In the genomic region with DNA sequence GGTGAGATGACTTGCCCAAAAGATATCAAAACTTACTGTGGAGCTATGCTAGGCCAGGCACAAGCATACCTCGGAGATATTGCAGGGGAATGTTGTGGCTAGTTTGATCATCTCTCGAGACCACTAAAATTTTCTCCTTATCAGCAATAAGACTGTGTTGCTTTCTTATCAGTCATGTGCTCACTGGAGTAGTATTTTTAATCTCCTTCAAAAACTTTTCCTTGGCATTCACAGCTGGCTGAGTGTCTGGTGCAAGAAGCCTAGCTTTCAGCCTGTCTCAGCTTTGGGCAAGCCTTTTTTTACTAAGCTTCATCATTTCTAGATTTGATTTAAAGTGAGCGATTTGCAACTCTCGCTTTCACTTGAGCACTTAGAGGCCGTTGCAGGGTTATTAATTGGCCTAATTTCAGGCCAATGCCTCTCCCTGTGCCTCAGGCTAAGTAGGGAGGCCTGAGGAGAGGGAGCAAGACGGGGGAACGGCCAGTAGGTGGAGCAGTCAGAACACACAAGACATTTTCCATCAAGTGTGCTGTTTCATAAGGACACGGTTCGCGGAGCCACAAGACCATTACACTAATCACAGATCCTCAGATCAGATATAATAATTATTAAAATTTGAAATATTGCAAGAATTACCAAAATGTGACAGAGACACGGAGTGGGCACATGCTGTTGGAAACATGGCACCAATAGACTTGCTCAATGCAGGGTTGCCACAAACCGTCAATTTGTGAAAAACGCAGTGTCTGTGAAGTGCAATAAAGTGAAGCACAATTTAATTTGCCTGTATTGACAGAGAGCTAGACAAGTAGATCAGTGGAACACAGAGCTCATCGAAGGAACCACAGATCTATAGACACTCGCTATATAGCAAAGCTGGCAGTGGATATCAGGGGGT, we compare ENCODE assay signal across 1 cellular context.
A peak's percentile ranks its signal among the peaks of the same experiment; 100 is the strongest.
TF ChIP-seq lines count a peak whose summit lies in the region.

No MANE protein-coding gene starts in this region.

TF ChIP-seq in HepG2, 621 proteins besides CTCF, POLR2A, EP300 and RAD21 (continued from another document and continues in another):
- TF ChIP-seq, protein P1, sequence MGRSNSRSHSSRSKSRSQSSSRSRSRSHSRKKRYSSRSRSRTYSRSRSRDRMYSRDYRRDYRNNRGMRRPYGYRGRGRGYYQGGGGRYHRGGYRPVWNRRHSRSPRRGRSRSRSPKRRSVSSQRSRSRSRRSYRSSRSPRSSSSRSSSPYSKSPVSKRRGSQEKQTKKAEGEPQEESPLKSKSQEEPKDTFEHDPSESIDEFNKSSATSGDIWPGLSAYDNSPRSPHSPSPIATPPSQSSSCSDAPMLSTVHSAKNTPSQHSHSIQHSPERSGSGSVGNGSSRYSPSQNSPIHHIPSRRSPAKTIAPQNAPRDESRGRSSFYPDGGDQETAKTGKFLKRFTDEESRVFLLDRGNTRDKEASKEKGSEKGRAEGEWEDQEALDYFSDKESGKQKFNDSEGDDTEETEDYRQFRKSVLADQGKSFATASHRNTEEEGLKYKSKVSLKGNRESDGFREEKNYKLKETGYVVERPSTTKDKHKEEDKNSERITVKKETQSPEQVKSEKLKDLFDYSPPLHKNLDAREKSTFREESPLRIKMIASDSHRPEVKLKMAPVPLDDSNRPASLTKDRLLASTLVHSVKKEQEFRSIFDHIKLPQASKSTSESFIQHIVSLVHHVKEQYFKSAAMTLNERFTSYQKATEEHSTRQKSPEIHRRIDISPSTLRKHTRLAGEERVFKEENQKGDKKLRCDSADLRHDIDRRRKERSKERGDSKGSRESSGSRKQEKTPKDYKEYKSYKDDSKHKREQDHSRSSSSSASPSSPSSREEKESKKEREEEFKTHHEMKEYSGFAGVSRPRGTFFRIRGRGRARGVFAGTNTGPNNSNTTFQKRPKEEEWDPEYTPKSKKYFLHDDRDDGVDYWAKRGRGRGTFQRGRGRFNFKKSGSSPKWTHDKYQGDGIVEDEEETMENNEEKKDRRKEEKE (IDR thresholded peaks at IDR 0.05) = no peak
- TF ChIP-seq, protein P2, sequence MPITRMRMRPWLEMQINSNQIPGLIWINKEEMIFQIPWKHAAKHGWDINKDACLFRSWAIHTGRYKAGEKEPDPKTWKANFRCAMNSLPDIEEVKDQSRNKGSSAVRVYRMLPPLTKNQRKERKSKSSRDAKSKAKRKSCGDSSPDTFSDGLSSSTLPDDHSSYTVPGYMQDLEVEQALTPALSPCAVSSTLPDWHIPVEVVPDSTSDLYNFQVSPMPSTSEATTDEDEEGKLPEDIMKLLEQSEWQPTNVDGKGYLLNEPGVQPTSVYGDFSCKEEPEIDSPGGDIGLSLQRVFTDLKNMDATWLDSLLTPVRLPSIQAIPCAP (CRISPR knock-in tag; IDR thresholded peaks at IDR 0.05; ENCODE audit: low read depth) = no peak
- TF ChIP-seq, protein P3, sequence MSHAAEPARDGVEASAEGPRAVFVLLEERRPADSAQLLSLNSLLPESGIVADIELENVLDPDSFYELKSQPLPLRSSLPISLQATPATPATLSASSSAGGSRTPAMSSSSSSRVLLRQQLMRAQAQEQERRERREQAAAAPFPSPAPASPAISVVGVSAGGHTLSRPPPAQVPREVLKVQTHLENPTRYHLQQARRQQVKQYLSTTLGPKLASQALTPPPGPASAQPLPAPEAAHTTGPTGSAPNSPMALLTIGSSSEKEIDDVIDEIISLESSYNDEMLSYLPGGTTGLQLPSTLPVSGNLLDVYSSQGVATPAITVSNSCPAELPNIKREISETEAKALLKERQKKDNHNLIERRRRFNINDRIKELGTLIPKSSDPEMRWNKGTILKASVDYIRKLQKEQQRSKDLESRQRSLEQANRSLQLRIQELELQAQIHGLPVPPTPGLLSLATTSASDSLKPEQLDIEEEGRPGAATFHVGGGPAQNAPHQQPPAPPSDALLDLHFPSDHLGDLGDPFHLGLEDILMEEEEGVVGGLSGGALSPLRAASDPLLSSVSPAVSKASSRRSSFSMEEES (CRISPR knock-in tag; IDR thresholded peaks at IDR 0.05) = no peak
- TF ChIP-seq STAG1 (CRISPR knock-in tag; IDR thresholded peaks at IDR 0.05) (peak; percentile 86), ZNF484 (CRISPR knock-in tag; IDR thresholded peaks at IDR 0.05; ENCODE audit: borderline replicate concordance, low read depth) (no peak), SAFB2 (CRISPR knock-in tag; IDR thresholded peaks at IDR 0.05; ENCODE audit: borderline replicate concordance, low read depth) (no peak), EHMT2 (IDR thresholded peaks at IDR 0.05; ENCODE audit: borderline replicate concordance, low read depth, low read length) (no peak), ZNF781 (CRISPR knock-in tag; IDR thresholded peaks at IDR 0.05; ENCODE audit: borderline replicate concordance, not compliant biosample characterization) (no peak), ZNF496 (CRISPR knock-in tag; IDR thresholded peaks at IDR 0.05; ENCODE audit: insufficient replicate concordance) (no peak), TGIF2 (CRISPR knock-in tag; IDR thresholded peaks at IDR 0.05) (0 out of 2 replicates have a peak, but pooled peaks have one; percentile 44), ZNF317 (CRISPR knock-in tag; IDR thresholded peaks at IDR 0.05) (peak; percentile 25; the same call in 1 of the 2 replicates), STAT5B (CRISPR knock-in tag; IDR thresholded peaks at IDR 0.05) (no peak), ZNF124 (CRISPR knock-in tag; IDR thresholded peaks at IDR 0.05) (0 out of 2 replicates have a peak, but pooled peaks have one; percentile 49), ZFP62 (CRISPR knock-in tag; IDR thresholded peaks at IDR 0.05) (no peak), AGO1 (IDR thresholded peaks at IDR 0.05; ENCODE audit: low read depth, low read length, poor library complexity, severe bottlenecking) (no peak), TBX2 (CRISPR knock-in tag; IDR thresholded peaks at IDR 0.05; ENCODE audit: borderline replicate concordance) (no peak), KLF11 (CRISPR knock-in tag; IDR thresholded peaks at IDR 0.05) (no peak), ZIK1 (CRISPR knock-in tag; IDR thresholded peaks at IDR 0.05; ENCODE audit: borderline replicate concordance, low read depth) (no peak), GTF2F1 (IDR thresholded peaks at IDR 0.05; ENCODE audit: low read length) (no peak), ZNF446 (CRISPR knock-in tag; IDR thresholded peaks at IDR 0.05) (no peak), ESRRA (CRISPR knock-in tag; IDR thresholded peaks at IDR 0.05; ENCODE audit: low read depth) (no peak), CHD4 (IDR thresholded peaks at IDR 0.05; ENCODE audit: borderline replicate concordance, low read length) (no peak), IKZF1 (IDR thresholded peaks at IDR 0.05) (no peak), CHCHD3 (CRISPR knock-in tag; IDR thresholded peaks at IDR 0.05) (no peak), NR2C2 (CRISPR knock-in tag; IDR thresholded peaks at IDR 0.05; ENCODE audit: borderline replicate concordance) (no peak), ZNF772 (CRISPR knock-in tag; IDR thresholded peaks at IDR 0.05) (no peak), SSRP1 (CRISPR knock-in tag; IDR thresholded peaks at IDR 0.05) (no peak), XRCC5 (optimal IDR thresholded peaks at IDR 0.05; ENCODE audit: low read length) (peak; percentile 96), RBFOX2 (IDR thresholded peaks at IDR 0.05; ENCODE audit: low read depth, low read length) (no peak), MAFF (IDR thresholded peaks at IDR 0.05; ENCODE audit: low read depth, low read length) (peak; percentile 23; the same call in 1 of the 2 replicates), TP53 (CRISPR knock-in tag; conservative IDR thresholded peaks at IDR 0.05) (no peak), ZNF230 (CRISPR knock-in tag; IDR thresholded peaks at IDR 0.05) (no peak), ZNF652 (CRISPR knock-in tag; IDR thresholded peaks at IDR 0.05; ENCODE audit: borderline replicate concordance, low read depth) (no peak), ZFP36L1 (CRISPR knock-in tag; IDR thresholded peaks at IDR 0.05) (no peak), MIER2 (CRISPR knock-in tag; IDR thresholded peaks at IDR 0.05) (no peak), KMT2A (CRISPR knock-in tag; IDR thresholded peaks at IDR 0.05) (no peak), ZNF605 (CRISPR knock-in tag; IDR thresholded peaks at IDR 0.05) (0 out of 2 replicates have a peak, but pooled peaks have one; percentile 23), GATAD2A (CRISPR knock-in tag; IDR thresholded peaks at IDR 0.05) (0 out of 2 replicates have a peak, but pooled peaks have one; percentile 19)
- TF ChIP-seq, protein P4, sequence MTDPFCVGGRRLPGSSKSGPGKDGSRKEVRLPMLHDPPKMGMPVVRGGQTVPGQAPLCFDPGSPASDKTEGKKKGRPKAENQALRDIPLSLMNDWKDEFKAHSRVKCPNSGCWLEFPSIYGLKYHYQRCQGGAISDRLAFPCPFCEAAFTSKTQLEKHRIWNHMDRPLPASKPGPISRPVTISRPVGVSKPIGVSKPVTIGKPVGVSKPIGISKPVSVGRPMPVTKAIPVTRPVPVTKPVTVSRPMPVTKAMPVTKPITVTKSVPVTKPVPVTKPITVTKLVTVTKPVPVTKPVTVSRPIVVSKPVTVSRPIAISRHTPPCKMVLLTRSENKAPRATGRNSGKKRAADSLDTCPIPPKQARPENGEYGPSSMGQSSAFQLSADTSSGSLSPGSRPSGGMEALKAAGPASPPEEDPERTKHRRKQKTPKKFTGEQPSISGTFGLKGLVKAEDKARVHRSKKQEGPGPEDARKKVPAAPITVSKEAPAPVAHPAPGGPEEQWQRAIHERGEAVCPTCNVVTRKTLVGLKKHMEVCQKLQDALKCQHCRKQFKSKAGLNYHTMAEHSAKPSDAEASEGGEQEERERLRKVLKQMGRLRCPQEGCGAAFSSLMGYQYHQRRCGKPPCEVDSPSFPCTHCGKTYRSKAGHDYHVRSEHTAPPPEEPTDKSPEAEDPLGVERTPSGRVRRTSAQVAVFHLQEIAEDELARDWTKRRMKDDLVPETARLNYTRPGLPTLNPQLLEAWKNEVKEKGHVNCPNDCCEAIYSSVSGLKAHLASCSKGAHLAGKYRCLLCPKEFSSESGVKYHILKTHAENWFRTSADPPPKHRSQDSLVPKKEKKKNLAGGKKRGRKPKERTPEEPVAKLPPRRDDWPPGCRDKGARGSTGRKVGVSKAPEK (CRISPR knock-in tag; IDR thresholded peaks at IDR 0.05; ENCODE audit: borderline replicate concordance) = no peak
- TF ChIP-seq, protein P5, sequence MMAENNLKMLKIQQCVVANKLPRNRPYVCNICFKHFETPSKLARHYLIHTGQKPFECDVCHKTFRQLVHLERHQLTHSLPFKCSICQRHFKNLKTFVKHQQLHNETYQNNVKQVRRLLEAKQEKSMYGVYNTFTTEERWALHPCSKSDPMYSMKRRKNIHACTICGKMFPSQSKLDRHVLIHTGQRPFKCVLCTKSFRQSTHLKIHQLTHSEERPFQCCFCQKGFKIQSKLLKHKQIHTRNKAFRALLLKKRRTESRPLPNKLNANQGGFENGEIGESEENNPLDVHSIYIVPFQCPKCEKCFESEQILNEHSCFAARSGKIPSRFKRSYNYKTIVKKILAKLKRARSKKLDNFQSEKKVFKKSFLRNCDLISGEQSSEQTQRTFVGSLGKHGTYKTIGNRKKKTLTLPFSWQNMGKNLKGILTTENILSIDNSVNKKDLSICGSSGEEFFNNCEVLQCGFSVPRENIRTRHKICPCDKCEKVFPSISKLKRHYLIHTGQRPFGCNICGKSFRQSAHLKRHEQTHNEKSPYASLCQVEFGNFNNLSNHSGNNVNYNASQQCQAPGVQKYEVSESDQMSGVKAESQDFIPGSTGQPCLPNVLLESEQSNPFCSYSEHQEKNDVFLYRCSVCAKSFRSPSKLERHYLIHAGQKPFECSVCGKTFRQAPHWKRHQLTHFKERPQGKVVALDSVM (CRISPR knock-in tag; IDR thresholded peaks at IDR 0.05) = no peak
- TF ChIP-seq, protein P6, sequence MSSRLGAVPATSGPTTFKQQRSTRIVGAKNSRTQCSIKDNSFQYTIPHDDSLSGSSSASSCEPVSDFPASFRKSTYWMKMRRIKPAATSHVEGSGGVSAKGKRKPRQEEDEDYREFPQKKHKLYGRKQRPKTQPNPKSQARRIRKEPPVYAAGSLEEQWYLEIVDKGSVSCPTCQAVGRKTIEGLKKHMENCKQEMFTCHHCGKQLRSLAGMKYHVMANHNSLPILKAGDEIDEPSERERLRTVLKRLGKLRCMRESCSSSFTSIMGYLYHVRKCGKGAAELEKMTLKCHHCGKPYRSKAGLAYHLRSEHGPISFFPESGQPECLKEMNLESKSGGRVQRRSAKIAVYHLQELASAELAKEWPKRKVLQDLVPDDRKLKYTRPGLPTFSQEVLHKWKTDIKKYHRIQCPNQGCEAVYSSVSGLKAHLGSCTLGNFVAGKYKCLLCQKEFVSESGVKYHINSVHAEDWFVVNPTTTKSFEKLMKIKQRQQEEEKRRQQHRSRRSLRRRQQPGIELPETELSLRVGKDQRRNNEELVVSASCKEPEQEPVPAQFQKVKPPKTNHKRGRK (CRISPR knock-in tag; IDR thresholded peaks at IDR 0.05) = no peak
- TF ChIP-seq, protein P7, sequence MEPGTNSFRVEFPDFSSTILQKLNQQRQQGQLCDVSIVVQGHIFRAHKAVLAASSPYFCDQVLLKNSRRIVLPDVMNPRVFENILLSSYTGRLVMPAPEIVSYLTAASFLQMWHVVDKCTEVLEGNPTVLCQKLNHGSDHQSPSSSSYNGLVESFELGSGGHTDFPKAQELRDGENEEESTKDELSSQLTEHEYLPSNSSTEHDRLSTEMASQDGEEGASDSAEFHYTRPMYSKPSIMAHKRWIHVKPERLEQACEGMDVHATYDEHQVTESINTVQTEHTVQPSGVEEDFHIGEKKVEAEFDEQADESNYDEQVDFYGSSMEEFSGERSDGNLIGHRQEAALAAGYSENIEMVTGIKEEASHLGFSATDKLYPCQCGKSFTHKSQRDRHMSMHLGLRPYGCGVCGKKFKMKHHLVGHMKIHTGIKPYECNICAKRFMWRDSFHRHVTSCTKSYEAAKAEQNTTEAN (CRISPR knock-in tag; conservative IDR thresholded peaks at IDR 0.05) = no peak
- TF ChIP-seq, protein P8, sequence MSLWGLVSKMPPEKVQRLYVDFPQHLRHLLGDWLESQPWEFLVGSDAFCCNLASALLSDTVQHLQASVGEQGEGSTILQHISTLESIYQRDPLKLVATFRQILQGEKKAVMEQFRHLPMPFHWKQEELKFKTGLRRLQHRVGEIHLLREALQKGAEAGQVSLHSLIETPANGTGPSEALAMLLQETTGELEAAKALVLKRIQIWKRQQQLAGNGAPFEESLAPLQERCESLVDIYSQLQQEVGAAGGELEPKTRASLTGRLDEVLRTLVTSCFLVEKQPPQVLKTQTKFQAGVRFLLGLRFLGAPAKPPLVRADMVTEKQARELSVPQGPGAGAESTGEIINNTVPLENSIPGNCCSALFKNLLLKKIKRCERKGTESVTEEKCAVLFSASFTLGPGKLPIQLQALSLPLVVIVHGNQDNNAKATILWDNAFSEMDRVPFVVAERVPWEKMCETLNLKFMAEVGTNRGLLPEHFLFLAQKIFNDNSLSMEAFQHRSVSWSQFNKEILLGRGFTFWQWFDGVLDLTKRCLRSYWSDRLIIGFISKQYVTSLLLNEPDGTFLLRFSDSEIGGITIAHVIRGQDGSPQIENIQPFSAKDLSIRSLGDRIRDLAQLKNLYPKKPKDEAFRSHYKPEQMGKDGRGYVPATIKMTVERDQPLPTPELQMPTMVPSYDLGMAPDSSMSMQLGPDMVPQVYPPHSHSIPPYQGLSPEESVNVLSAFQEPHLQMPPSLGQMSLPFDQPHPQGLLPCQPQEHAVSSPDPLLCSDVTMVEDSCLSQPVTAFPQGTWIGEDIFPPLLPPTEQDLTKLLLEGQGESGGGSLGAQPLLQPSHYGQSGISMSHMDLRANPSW (CRISPR knock-in tag; IDR thresholded peaks at IDR 0.05; ENCODE audit: borderline replicate concordance) = no peak
